ENCODE assay signal across 8 cellular contexts in the genomic region with DNA sequence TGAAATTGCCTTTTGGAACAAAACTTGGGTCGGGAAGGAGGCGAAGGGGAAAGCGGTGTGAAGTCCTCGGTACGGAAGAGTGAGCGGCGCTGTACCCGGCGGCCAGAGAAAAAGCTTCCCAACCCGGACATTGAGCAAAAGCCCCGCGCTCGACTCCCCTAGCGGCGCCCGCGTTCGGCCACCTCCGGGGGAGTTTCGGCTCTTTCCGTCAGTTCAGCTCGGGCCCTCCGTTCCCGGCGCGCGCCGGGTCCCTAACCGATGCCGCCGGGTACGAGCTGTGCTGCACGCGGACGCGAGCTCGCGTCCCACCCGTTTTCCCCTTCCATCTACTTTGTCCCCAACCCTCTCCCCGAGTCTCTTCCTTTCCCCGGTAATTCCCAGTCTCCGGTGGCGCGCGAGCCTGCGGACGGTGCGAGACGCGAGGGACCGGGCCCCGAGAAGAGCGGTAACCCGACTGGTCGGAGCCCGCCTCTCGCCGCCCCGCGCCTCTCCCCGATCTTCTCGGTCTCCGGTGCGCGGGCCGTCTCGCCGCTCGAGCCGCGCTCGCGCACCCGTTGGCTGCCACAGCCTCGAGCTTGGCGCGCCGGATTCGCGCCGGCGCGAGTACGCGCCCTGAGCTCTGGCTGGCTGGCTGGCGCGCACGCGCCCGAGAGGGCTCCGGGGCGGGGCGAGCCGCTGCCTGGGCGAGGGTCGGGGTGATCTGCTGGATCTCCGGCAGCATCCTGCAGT. TPM values are rescaled to one million over a fixed set of nuclear protein-coding genes. Genes with fewer than 3 reads are reported as not detected.
A peak's percentile ranks its signal among the peaks of the same experiment; 100 is the strongest.
DNase-seq lines count a peak whose midpoint lies in the region; ATAC-seq lines count a peak whose summit lies in the region.

No MANE protein-coding gene starts in this region.

- ATAC-seq in GM19035 (IDR thresholded peaks at IDR 0.05; ENCODE audit: unreplicated experiment) (peak; percentile 68), HG03432 (IDR thresholded peaks at IDR 0.05; ENCODE audit: unreplicated experiment) (peak; percentile 75), left lobe of liver (peak; percentile 92)

- H3K27ac ChIP-seq in cingulate gyrus (ENCODE audit: low read depth, low read length) = peak overlapping the region; percentile 84

- DNase-seq in AG20443 (ENCODE audit: low spot score) = peak; percentile 97
- peak; percentile 95 for DNase-seq in NCI-H510A (lab: John Stamatoyannopoulos, UW)
- peak; percentile 76 to 80 for DNase-seq in activated CD4-positive, alpha-beta T cell treated with anti-CD3 and anti-CD28 coated beads for 4 hours
- DNase-seq in left lobe of liver (ENCODE audit: low spot score) = peak; percentile 93
- DNase-seq in stimulated activated CD4-positive, alpha-beta T cell treated with anti-CD3 and anti-CD28 coated beads, Interleukin-1b, Interleukin-23, amount 100 ng/mL, for 48 hours = peak; percentile 89

RNA-seq across cellular contexts. Expression of gene SPATS2, which starts 0.4 kb away (rescaled TPM):
- total RNA-seq in left lobe of liver = 5.9 TPM

RNA-seq across cellular contexts. Expression of gene DNAJC22, which starts 20.1 kb away (rescaled TPM):
- 42.3 TPM for total RNA-seq in left lobe of liver

RNA-seq across cellular contexts. Expression of gene C1QL4, which starts 29.8 kb away (rescaled TPM):
- total RNA-seq in left lobe of liver = not detected

RNA-seq across cellular contexts. Expression of gene TROAP, which starts 43.8 kb away (rescaled TPM):
- 0.48 TPM for total RNA-seq in left lobe of liver

Comparison
In these comparisons a context has a peak if more than half of its experiments do, and no peak if none do; other contexts are left out.
1. Peak in every context shown above with its lines: DNase-seq, ATAC-seq and H3K27ac ChIP-seq.